ENCODE assay signal across 16 cellular contexts in the genomic region with DNA sequence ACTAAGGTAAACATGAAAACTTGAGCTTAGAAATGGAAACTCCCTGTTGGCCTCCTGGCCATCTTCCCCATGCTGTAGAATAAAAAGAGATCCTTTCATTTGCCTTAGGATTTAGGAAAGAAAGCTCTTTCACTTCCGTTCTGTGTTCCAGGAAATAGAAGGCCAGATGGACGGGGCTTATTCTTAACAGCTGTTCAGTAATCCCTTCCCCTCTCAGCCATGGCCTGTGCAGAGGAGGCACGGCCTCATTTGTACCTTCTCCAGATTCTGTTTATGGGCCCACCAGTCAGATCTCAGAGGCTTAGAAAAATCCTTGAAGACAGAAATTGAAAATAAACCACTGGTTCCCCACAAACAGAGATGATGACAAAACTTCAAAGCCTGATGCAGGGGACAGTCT.
DNase-seq lines count a peak whose midpoint lies in the region; ATAC-seq and TF ChIP-seq lines count a peak whose summit lies in the region.
"Had no signal": no experiment of that assay in that cellular context is flagged by ENCODE, and none has a peak within 500 bp of the region (broad histone marks: within the 10 kb centered on the region; RNA-seq: fewer than 3 reads in every experiment).

No MANE protein-coding gene starts in this region.

- H3K27ac Mint-ChIP-seq in chondrocyte (ENCODE audit: unreplicated experiment): peak overlapping the region; percentile 84
- H3K27ac Mint-ChIP-seq: activated naive CD8-positive, alpha-beta T cell had no signal

- POLR2A ChIA-PET in A673 (lab: Charles Lee; ENCODE audit: low non-redundant PET): no interaction called here

- no peak overlapping the region for H2BK15ac ChIP-seq in mesenchymal stem cell (ENCODE audit: low read depth, poor library complexity, severe bottlenecking)

- DNase-seq in MV-4-11 (lab: John Stamatoyannopoulos, UW) (peak; percentile 85), chondrocyte (ENCODE audit: low spot score) (no peak), mesenchymal stem cell (peak; percentile 38), thoracic aorta (ENCODE audit: low spot score) (no peak), A673 (ENCODE audit: low spot score) (no peak), caudate nucleus (lab: John Stamatoyannopoulos, UW) (no peak)
- DNase-seq: activated T-cell treated with anti-CD3 and anti-CD28 coated beads for 4 hours, BE2C, cerebellar nuclear complex, DMS79, erythroblast, KBM-7 had no signal

- no peaks in the 10 kb centered on the region for H3K27me3 Mint-ChIP-seq in chondrocyte (ENCODE audit: low read depth)

- intact Hi-C loops in A673 (cut with micrococcal nuclease; ENCODE audit: unreplicated experiment): no loop called here

- peak overlapping the region in 1 of 2 experiments; percentile 2 for H2BK12ac ChIP-seq in mesenchymal stem cell (ENCODE audit: low read length in 2 of 2)

- H3K18ac ChIP-seq in mesenchymal stem cell (ENCODE audit: low read depth in 1 of 2, low read length in 2 of 2): no peak overlapping the region

- CTCF ChIA-PET in A673 (lab: Charles Lee): no interaction called here

- no peaks in the 10 kb centered on the region for H3K9me3 Mint-ChIP-seq in chondrocyte (ENCODE audit: low read depth)

- peaks cover 4% of the 10 kb centered on the region for H3K4me1 ChIP-seq in mesenchymal stem cell (ENCODE audit: control insufficient read depth, insufficient read depth, low read depth, low read length)
- peaks cover 51 to 83% of the 10 kb centered on the region in 2 donors for H3K4me1 ChIP-seq in thoracic aorta (ENCODE audit: control insufficient read depth in 1 of 2, low read depth in 2 of 2)
- peaks cover 8% of the 10 kb centered on the region for H3K4me1 ChIP-seq in A673 (ENCODE audit: insufficient read depth, low read length, poor library complexity, severe bottlenecking)

- H3K4ac ChIP-seq in mesenchymal stem cell (ENCODE audit: low read depth in 1 of 2, low read length in 2 of 2): peak overlapping the region in 1 of 2 experiments; percentile 21

- H3K27me3 ChIP-seq in mesenchymal stem cell (ENCODE audit: control insufficient read depth in 1 of 2, insufficient read depth in 1 of 2, low read length in 2 of 2) (no peaks in the 10 kb centered on the region), thoracic aorta (replicated peaks; ENCODE audit: insufficient read depth) (no peaks in the 10 kb centered on the region), A673 (replicated peaks; ENCODE audit: insufficient read depth, low read depth, low read length, poor library complexity) (no peaks in the 10 kb centered on the region)
- H3K27me3 ChIP-seq: BE2C had no signal

- no peak for TF ChIP-seq CTCF in chondrocyte (IDR thresholded peaks at IDR 0.05)
- TF ChIP-seq CTCF in thoracic aorta (IDR thresholded peaks at IDR 0.05): no peak
- TF ChIP-seq CTCF in A673 (conservative IDR thresholded peaks at IDR 0.05; ENCODE audit: low read depth, low read length): no peak

- peaks cover 0 to 7% of the 10 kb centered on the region in 2 experiments for H3K36me3 ChIP-seq in mesenchymal stem cell (ENCODE audit: control insufficient read depth in 1 of 2, insufficient read depth in 2 of 2, low read depth in 1 of 2, low read length in 2 of 2)
- H3K36me3 ChIP-seq in thoracic aorta: peaks cover 5% of the 10 kb centered on the region
- peaks cover 4% of the 10 kb centered on the region for H3K36me3 ChIP-seq in A673 (ENCODE audit: insufficient read depth, low read length, poor library complexity, severe bottlenecking)

- H3K79me1 ChIP-seq in mesenchymal stem cell (replicated peaks; ENCODE audit: low read length, poor library complexity, severe bottlenecking): peaks cover 15% of the 10 kb centered on the region

- H3K9me3 ChIP-seq in mesenchymal stem cell (ENCODE audit: control insufficient read depth, low read length) (no peaks in the 10 kb centered on the region), thoracic aorta (no peaks in the 10 kb centered on the region), A673 (ENCODE audit: low read depth, low read length, poor library complexity, severe bottlenecking) (no peaks in the 10 kb centered on the region)
- H3K9me3 ChIP-seq: BE2C, HAP-1 had no signal

- no peak overlapping the region for H3K27ac ChIP-seq in mesenchymal stem cell (ENCODE audit: low read length, poor library complexity, severe bottlenecking)
- H3K27ac ChIP-seq in thoracic aorta: peak overlapping the region; percentile 65 to 69
- no peak overlapping the region for H3K27ac ChIP-seq in A673 (ENCODE audit: low read depth, low read length, poor library complexity, severe bottlenecking)
- H3K27ac ChIP-seq in caudate nucleus (ENCODE audit: low read depth, low read length): no peak overlapping the region

- H2BK120ac ChIP-seq in mesenchymal stem cell (ENCODE audit: low read depth, low read length): no peak overlapping the region

- no TSS peak for BruUV-seq in A673 (replicated peaks; lab: Mats Ljungman, UMichigan)

- WGBS in mesenchymal stem cell: 61% methylated on average over 3 of the region's 3 CpGs

- no peak overlapping the region for H2AK5ac ChIP-seq in mesenchymal stem cell (ENCODE audit: low read length, severe bottlenecking)

- peaks cover 54% of the 10 kb centered on the region for H3K4me1 Mint-ChIP-seq in chondrocyte (ENCODE audit: low read depth)

- H3K4me2 ChIP-seq in mesenchymal stem cell (ENCODE audit: low read length, poor library complexity, severe bottlenecking): no peak overlapping the region

- no peak overlapping the region for H3K4me3 Mint-ChIP-seq in chondrocyte (ENCODE audit: unreplicated experiment)
- H3K4me3 Mint-ChIP-seq: activated naive CD8-positive, alpha-beta T cell had no signal

- no peak overlapping the region for H3K23ac ChIP-seq in mesenchymal stem cell (ENCODE audit: low read length in 2 of 2)

- no peak overlapping the region for H2BK5ac ChIP-seq in mesenchymal stem cell (ENCODE audit: low read depth, low read length, poor library complexity, severe bottlenecking)

- ATAC-seq in thoracic aorta (ENCODE audit: insufficient number of reproducible peaks, low FRiP score, low read depth) (no peak), HG02870 (IDR thresholded peaks at IDR 0.05; ENCODE audit: unreplicated experiment) (no peak), HG02852 (IDR thresholded peaks at IDR 0.05; ENCODE audit: unreplicated experiment) (no peak)

- H4K8ac ChIP-seq in mesenchymal stem cell (ENCODE audit: low read length): no peak overlapping the region

- H3K9ac ChIP-seq in mesenchymal stem cell (ENCODE audit: low read length): no peak overlapping the region

- H2AFZ ChIP-seq in mesenchymal stem cell (ENCODE audit: low read depth, low read length): no peak overlapping the region

- no peak overlapping the region for H3K14ac ChIP-seq in mesenchymal stem cell (ENCODE audit: low read length in 2 of 2)

- H4K91ac ChIP-seq in mesenchymal stem cell (ENCODE audit: low read length): no peak overlapping the region

- H3K36me3 Mint-ChIP-seq in chondrocyte (ENCODE audit: low read depth): peaks cover 9% of the 10 kb centered on the region

- H3K4me3 ChIP-seq in mesenchymal stem cell (ENCODE audit: insufficient read depth in 1 of 2, low read depth in 1 of 2, low read length in 2 of 2) (no peak overlapping the region), thoracic aorta (no peak overlapping the region), A673 (ENCODE audit: low read depth, low read length, poor library complexity, severe bottlenecking) (no peak overlapping the region)
- H3K4me3 ChIP-seq: HAP-1 had no signal

Comparison
In these comparisons a context has a peak if more than half of its experiments do, and no peak if none do; other contexts are left out.
1. DNase-seq: peak in MV-4-11 (single experiment) and mesenchymal stem cell (single experiment); none in chondrocyte (single experiment), thoracic aorta (single experiment), A673 (single experiment) and caudate nucleus (0 of 61).
2. H3K27ac ChIP-seq: peak in thoracic aorta (2 of 2); none in mesenchymal stem cell (single experiment), A673 (single experiment) and caudate nucleus (single experiment).